ENCODE assay signal across 1 cellular context in the genomic region with DNA sequence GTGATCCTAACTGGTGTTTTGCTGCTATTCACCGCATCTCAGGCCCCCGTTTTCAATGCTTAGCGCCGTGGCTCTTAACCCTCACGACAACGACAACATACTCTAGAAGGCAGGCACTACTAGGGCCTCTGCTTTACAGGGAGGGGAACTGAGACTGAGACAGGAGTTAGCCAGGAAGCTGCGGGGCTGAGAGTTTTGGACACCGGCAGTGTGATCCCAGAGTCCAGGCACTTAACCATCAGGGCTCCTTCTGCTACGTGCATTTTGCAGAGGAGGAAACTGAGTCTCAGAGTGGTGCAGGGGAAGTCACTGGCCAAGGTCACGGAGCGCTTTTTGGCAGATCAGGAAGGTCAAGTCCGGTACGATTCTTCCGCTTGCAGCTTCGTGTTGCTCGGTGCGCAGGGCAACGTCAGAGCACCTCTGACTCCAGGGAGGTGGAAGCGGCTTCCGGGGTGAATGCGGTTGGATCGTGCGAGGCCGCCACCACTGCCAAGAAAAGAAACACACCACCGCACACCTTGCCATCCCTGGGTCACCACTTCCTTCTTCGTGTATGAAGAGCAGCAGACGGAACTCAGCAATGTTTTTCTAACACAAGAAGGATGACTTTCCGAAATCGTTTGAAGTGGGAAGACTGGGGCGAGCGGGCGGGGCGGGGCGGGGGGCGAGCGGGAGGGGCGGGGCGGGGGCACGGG.
TF ChIP-seq lines count a peak whose summit lies in the region.

No MANE protein-coding gene starts in this region.

TF ChIP-seq in GM23338, 12 proteins besides CTCF, POLR2A, EP300 and RAD21:
- no peak for TF ChIP-seq ZNF331 (CRISPR knock-in tag; IDR thresholded peaks at IDR 0.05; ENCODE audit: low read depth)
TF ChIP-seq in GM23338: peak in this region for 0.
